Comparison of ENCODE assay signal across 1 cellular context in genomic region chr12:57148469-57149308, GRCh38.
TF ChIP-seq lines count a peak whose summit lies in the region.

No MANE protein-coding gene starts in this region.

TF ChIP-seq in HepG2, 621 proteins besides CTCF, POLR2A, EP300 and RAD21 (continued from another document and continues in another):
- TF ChIP-seq ZBTB40 (IDR thresholded peaks at IDR 0.05) (no peak), ZBTB40 (CRISPR knock-in tag; IDR thresholded peaks at IDR 0.05) (no peak), ZNF234 (CRISPR knock-in tag; conservative IDR thresholded peaks at IDR 0.05) (no peak), AFF4 (CRISPR knock-in tag; IDR thresholded peaks at IDR 0.05) (no peak), ZNF44 (CRISPR knock-in tag; IDR thresholded peaks at IDR 0.05) (no peak), SPEN (CRISPR knock-in tag; IDR thresholded peaks at IDR 0.05; ENCODE audit: low read depth) (no peak), HDAC6 (IDR thresholded peaks at IDR 0.05; ENCODE audit: low read depth, low read length) (no peak), CBX5 (CRISPR knock-in tag; IDR thresholded peaks at IDR 0.05; ENCODE audit: borderline replicate concordance) (no peak), DZIP1 (CRISPR knock-in tag; IDR thresholded peaks at IDR 0.05) (no peak), ZBTB43 (CRISPR knock-in tag; conservative IDR thresholded peaks at IDR 0.05) (no peak), EHMT2 (IDR thresholded peaks at IDR 0.05; ENCODE audit: borderline replicate concordance, low read depth, low read length) (no peak), ETS1 (CRISPR knock-in tag; IDR thresholded peaks at IDR 0.05) (no peak), PRDM15 (CRISPR knock-in tag; IDR thresholded peaks at IDR 0.05) (no peak), ZNF260 (CRISPR knock-in tag; IDR thresholded peaks at IDR 0.05; ENCODE audit: borderline replicate concordance, low read depth) (no peak), ZNF709 (CRISPR knock-in tag; IDR thresholded peaks at IDR 0.05) (no peak), ZNF597 (CRISPR knock-in tag; IDR thresholded peaks at IDR 0.05) (no peak), NCOA5 (CRISPR knock-in tag; IDR thresholded peaks at IDR 0.05) (no peak), SETDB1 (CRISPR knock-in tag; IDR thresholded peaks at IDR 0.05; ENCODE audit: borderline replicate concordance) (no peak), FOXO4 (CRISPR knock-in tag; conservative IDR thresholded peaks at IDR 0.05) (no peak), SATB2 (CRISPR knock-in tag; IDR thresholded peaks at IDR 0.05) (no peak), ZNF335 (CRISPR knock-in tag; IDR thresholded peaks at IDR 0.05) (no peak), SMYD3 (CRISPR knock-in tag; IDR thresholded peaks at IDR 0.05) (no peak), BRD4 (CRISPR knock-in tag; IDR thresholded peaks at IDR 0.05) (no peak), CBX1 (IDR thresholded peaks at IDR 0.05; ENCODE audit: low read depth) (no peak), ZNF556 (CRISPR knock-in tag; IDR thresholded peaks at IDR 0.05; ENCODE audit: borderline replicate concordance) (no peak; the same call in 1 of the 2 replicates), MBD4 (IDR thresholded peaks at IDR 0.05; ENCODE audit: borderline replicate concordance, low read length) (no peak), RAD51 (IDR thresholded peaks at IDR 0.05; ENCODE audit: borderline replicate concordance) (no peak), MTF1 (CRISPR knock-in tag; IDR thresholded peaks at IDR 0.05) (no peak)
